Comparison of ENCODE assay signal across 1 cellular context in the genomic region with DNA sequence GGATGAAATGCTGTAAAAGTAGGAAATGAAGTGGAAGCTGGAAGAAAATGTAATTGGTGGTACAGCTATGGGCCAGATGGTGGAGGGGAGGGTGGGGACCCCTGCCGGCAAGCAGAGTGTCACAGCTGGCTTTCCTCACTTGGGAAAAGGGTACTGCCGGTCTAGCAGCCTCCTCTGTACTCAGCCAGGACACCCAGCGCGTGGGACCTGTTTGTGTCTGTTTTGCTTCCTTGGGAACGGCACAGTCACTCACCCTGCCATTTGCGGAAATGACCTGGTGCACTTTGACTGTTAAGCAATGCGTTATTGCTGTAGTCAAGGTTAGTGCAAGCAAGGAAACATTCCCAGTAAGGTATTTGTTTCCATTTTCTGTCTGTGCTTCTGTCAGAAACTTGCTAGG.
TF ChIP-seq lines count a peak whose summit lies in the region.

No MANE protein-coding gene starts in this region.

TF ChIP-seq in H1, 55 proteins besides CTCF, POLR2A, EP300 and RAD21 (continued from another document):
- TF ChIP-seq, protein P1, sequence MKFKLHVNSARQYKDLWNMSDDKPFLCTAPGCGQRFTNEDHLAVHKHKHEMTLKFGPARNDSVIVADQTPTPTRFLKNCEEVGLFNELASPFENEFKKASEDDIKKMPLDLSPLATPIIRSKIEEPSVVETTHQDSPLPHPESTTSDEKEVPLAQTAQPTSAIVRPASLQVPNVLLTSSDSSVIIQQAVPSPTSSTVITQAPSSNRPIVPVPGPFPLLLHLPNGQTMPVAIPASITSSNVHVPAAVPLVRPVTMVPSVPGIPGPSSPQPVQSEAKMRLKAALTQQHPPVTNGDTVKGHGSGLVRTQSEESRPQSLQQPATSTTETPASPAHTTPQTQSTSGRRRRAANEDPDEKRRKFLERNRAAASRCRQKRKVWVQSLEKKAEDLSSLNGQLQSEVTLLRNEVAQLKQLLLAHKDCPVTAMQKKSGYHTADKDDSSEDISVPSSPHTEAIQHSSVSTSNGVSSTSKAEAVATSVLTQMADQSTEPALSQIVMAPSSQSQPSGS (IDR thresholded peaks at IDR 0.05; ENCODE audit: low read length) = no peak
- TF ChIP-seq, protein P2, sequence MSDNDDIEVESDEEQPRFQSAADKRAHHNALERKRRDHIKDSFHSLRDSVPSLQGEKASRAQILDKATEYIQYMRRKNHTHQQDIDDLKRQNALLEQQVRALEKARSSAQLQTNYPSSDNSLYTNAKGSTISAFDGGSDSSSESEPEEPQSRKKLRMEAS (IDR thresholded peaks at IDR 0.05) = no peak
- TF ChIP-seq TBP (IDR thresholded peaks at IDR 0.05; ENCODE audit: low read depth, low read length) = no peak
- TF ChIP-seq EZH2 (IDR thresholded peaks at IDR 0.05; ENCODE audit: low read depth, low read length, severe bottlenecking) = no peak
- TF ChIP-seq CREB1 (IDR thresholded peaks at IDR 0.05) = no peak
- TF ChIP-seq USF2 (IDR thresholded peaks at IDR 0.05; ENCODE audit: low read length) = no peak
- TF ChIP-seq, protein P3, sequence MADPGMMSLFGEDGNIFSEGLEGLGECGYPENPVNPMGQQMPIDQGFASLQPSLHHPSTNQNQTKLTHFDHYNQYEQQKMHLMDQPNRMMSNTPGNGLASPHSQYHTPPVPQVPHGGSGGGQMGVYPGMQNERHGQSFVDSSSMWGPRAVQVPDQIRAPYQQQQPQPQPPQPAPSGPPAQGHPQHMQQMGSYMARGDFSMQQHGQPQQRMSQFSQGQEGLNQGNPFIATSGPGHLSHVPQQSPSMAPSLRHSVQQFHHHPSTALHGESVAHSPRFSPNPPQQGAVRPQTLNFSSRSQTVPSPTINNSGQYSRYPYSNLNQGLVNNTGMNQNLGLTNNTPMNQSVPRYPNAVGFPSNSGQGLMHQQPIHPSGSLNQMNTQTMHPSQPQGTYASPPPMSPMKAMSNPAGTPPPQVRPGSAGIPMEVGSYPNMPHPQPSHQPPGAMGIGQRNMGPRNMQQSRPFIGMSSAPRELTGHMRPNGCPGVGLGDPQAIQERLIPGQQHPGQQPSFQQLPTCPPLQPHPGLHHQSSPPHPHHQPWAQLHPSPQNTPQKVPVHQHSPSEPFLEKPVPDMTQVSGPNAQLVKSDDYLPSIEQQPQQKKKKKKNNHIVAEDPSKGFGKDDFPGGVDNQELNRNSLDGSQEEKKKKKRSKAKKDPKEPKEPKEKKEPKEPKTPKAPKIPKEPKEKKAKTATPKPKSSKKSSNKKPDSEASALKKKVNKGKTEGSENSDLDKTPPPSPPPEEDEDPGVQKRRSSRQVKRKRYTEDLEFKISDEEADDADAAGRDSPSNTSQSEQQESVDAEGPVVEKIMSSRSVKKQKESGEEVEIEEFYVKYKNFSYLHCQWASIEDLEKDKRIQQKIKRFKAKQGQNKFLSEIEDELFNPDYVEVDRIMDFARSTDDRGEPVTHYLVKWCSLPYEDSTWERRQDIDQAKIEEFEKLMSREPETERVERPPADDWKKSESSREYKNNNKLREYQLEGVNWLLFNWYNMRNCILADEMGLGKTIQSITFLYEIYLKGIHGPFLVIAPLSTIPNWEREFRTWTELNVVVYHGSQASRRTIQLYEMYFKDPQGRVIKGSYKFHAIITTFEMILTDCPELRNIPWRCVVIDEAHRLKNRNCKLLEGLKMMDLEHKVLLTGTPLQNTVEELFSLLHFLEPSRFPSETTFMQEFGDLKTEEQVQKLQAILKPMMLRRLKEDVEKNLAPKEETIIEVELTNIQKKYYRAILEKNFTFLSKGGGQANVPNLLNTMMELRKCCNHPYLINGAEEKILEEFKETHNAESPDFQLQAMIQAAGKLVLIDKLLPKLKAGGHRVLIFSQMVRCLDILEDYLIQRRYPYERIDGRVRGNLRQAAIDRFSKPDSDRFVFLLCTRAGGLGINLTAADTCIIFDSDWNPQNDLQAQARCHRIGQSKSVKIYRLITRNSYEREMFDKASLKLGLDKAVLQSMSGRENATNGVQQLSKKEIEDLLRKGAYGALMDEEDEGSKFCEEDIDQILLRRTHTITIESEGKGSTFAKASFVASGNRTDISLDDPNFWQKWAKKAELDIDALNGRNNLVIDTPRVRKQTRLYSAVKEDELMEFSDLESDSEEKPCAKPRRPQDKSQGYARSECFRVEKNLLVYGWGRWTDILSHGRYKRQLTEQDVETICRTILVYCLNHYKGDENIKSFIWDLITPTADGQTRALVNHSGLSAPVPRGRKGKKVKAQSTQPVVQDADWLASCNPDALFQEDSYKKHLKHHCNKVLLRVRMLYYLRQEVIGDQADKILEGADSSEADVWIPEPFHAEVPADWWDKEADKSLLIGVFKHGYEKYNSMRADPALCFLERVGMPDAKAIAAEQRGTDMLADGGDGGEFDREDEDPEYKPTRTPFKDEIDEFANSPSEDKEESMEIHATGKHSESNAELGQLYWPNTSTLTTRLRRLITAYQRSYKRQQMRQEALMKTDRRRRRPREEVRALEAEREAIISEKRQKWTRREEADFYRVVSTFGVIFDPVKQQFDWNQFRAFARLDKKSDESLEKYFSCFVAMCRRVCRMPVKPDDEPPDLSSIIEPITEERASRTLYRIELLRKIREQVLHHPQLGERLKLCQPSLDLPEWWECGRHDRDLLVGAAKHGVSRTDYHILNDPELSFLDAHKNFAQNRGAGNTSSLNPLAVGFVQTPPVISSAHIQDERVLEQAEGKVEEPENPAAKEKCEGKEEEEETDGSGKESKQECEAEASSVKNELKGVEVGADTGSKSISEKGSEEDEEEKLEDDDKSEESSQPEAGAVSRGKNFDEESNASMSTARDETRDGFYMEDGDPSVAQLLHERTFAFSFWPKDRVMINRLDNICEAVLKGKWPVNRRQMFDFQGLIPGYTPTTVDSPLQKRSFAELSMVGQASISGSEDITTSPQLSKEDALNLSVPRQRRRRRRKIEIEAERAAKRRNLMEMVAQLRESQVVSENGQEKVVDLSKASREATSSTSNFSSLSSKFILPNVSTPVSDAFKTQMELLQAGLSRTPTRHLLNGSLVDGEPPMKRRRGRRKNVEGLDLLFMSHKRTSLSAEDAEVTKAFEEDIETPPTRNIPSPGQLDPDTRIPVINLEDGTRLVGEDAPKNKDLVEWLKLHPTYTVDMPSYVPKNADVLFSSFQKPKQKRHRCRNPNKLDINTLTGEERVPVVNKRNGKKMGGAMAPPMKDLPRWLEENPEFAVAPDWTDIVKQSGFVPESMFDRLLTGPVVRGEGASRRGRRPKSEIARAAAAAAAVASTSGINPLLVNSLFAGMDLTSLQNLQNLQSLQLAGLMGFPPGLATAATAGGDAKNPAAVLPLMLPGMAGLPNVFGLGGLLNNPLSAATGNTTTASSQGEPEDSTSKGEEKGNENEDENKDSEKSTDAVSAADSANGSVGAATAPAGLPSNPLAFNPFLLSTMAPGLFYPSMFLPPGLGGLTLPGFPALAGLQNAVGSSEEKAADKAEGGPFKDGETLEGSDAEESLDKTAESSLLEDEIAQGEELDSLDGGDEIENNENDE (IDR thresholded peaks at IDR 0.05; ENCODE audit: insufficient replicate concordance, low read length) = no peak
- TF ChIP-seq EGR1 (IDR thresholded peaks at IDR 0.05; ENCODE audit: borderline replicate concordance, low read depth, low read length) = no peak
TF ChIP-seq in H1: peak in this region for 0.
